12 cellular contexts compared by ENCODE assay signal in the genomic region with DNA sequence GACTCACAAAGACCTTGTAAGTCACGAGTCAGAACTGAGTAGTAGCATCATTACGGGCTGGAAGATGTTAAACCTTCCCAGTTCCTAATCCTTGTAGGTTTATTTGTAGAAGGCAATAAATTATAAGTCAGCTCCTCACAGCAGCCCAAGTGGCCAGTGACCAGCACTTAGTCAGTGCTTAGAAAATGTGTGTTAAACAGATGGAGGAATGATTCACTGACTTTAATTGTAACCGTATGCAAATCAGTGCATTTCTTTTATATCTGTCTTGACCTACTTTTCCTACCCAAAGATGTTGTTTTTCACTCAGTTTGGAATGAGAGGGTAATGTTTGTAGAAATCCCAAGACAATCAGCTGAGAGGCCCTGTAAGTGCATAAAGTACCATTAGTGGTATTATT. TPM values are rescaled to one million over a fixed set of nuclear protein-coding genes. Genes with fewer than 3 reads are reported as not detected.
DNase-seq lines count a peak whose midpoint lies in the region; ATAC-seq and TF ChIP-seq lines count a peak whose summit lies in the region.
"Had no signal": no experiment of that assay in that cellular context is flagged by ENCODE, and none has a peak within 500 bp of the region (broad histone marks: within the 10 kb centered on the region; RNA-seq: fewer than 3 reads in every experiment).

No MANE protein-coding gene starts in this region.

- peak overlapping the region; percentile 40 to 85 (median 56) for H3K27ac ChIP-seq in sigmoid colon
- H3K27ac ChIP-seq: prostate gland had no signal

- H3K27me3 ChIP-seq in sigmoid colon = no peaks in the 10 kb centered on the region

- no peak for TF ChIP-seq EP300 in sigmoid colon (IDR thresholded peaks at IDR 0.05)

- no peak overlapping the region for H3K4me3 ChIP-seq in sigmoid colon
- H3K4me3 ChIP-seq: prostate gland had no signal

- no peak for ATAC-seq in HG02571 (IDR thresholded peaks at IDR 0.05; ENCODE audit: unreplicated experiment)
- no peak for ATAC-seq in GM19023 (IDR thresholded peaks at IDR 0.05; ENCODE audit: unreplicated experiment)

- peaks cover 0 to 93% (median 43%) of the 10 kb centered on the region in 4 donors for H3K4me1 ChIP-seq in sigmoid colon
- H3K4me1 ChIP-seq: Caco-2, prostate gland had no signal

- no peak for TF ChIP-seq CTCF in sigmoid colon (IDR thresholded peaks at IDR 0.05)

- WGBS in sigmoid colon, 2 donors = 63 to 76% methylated on average over 3 of the region's 3 CpGs

- DNase-seq in ELR (ENCODE audit: low read depth) (peak; percentile 94), T1000 (lab: John Stamatoyannopoulos, UW) (peak; percentile 41), fibroblast of peridontal ligament (ENCODE audit: extremely low read depth) (peak; percentile 99), sigmoid colon (no peak), activated T-cell treated with anti-CD3 and anti-CD28 coated beads for 4 hours (no peak), T-helper 2 cell (no peak)
- DNase-seq: Caco-2, MM.1S, NCI-H69 had no signal

- H3K36me3 ChIP-seq in sigmoid colon = no peaks in the 10 kb centered on the region
- H3K36me3 ChIP-seq: prostate gland had no signal

- intact Hi-C loops in sigmoid colon (cut with DNase I) = no loop called here

- no peak for TF ChIP-seq POLR2A in sigmoid colon (IDR thresholded peaks at IDR 0.05)

- no peaks in the 10 kb centered on the region for H3K9me3 ChIP-seq in sigmoid colon
- H3K9me3 ChIP-seq: Caco-2, prostate gland had no signal

RNA-seq across cellular contexts. Expression of a gene that starts 49.6 kb away (rescaled TPM):
- 100 to 1,000 TPM in 3 of 4 donors, 10 to 100 TPM in 1; 98.6 to 659 (median 288) TPM for total RNA-seq in sigmoid colon
- polyA plus RNA-seq in sigmoid colon = 1 to 10 TPM in 2 of 3 donors, under 1 TPM in 1; 0.69 to 5.0 (median 1.2) TPM

Comparison
In these comparisons a context has a peak if more than half of its experiments do, and no peak if none do; other contexts are left out.
1. DNase-seq: peak in ELR (single experiment), T1000 (single experiment) and fibroblast of peridontal ligament (single experiment); none in sigmoid colon (single experiment), activated T-cell treated with anti-CD3 and anti-CD28 coated beads for 4 hours (single experiment) and T-helper 2 cell (0 of 5).